9 cellular contexts compared by ENCODE assay signal in the genomic region with DNA sequence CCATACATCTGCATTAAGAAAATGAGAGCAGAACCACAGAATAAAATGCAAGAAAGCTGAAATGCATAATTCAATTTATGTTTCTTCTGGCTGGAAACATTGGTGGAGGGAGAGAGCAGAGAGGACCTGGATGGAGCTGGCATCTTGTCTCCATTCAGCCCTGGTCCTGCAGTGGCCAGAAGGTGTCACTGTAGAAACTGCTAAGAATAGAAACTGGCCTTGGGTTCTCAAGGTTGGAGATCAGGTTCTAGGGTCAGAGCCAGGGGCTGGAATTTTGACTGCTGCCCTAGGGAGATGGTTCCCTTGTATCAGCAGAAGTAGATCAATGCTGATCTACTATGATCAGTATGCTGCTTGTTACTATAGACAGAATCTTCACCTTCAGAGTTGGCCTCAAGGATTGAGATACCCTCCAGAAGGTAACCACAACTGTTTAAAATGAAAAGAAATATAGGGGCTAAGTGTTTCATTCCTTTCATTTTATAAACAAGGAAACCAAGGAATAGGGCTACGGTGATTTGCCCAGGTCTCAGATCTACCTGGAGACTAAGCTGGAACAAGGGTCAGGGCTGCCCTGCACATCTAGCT. TPM values are rescaled to one million over a fixed set of nuclear protein-coding genes. Genes with fewer than 3 reads are reported as not detected.
DNase-seq lines count a peak whose midpoint lies in the region; ATAC-seq and TF ChIP-seq lines count a peak whose summit lies in the region.
"Had no signal": no experiment of that assay in that cellular context is flagged by ENCODE, and none has a peak within 500 bp of the region (broad histone marks: within the 10 kb centered on the region; RNA-seq: fewer than 3 reads in every experiment).

No MANE protein-coding gene starts in this region.

- H3F3A ChIP-seq in PC-9 (ENCODE audit: insufficient read depth, low read depth) = no peaks in the 10 kb centered on the region

- no peaks in the 10 kb centered on the region for H3K27me3 Mint-ChIP-seq in activated CD4-positive, alpha-beta T cell treated with anti-CD3 and anti-CD28 coated beads for 36 hours

- H3K36me3 Mint-ChIP-seq in activated CD4-positive, alpha-beta T cell treated with anti-CD3 and anti-CD28 coated beads for 36 hours (ENCODE audit: low read depth) = peaks cover 7% of the 10 kb centered on the region

- no peak for TF ChIP-seq POLR2A in spleen (IDR thresholded peaks at IDR 0.05)

- H3K9me3 ChIP-seq in PC-9 (ENCODE audit: insufficient read depth, low read depth) = no peaks in the 10 kb centered on the region
- H3K9me3 ChIP-seq in fibroblast of lung (ENCODE audit: control insufficient read depth, insufficient read depth, low read depth, low read length) = no peaks in the 10 kb centered on the region
- no peaks in the 10 kb centered on the region for H3K9me3 ChIP-seq in spleen
- H3K9me3 ChIP-seq in HAP-1 = no peaks in the 10 kb centered on the region

- H3K4me2 ChIP-seq in PC-9 (no peak overlapping the region), fibroblast of lung (ENCODE audit: extremely low read depth, insufficient read depth, low read length) (no peak overlapping the region)

- H3K4me3 ChIP-seq in PC-9 (no peak overlapping the region), fibroblast of lung (replicated peaks in 1 of 4; ENCODE audit: control extremely low read depth in 1 of 4, insufficient read depth in 1 of 4, low read depth in 3 of 4, low read length in 4 of 4) (no peak overlapping the region), spleen (no peak overlapping the region), HAP-1 (no peak overlapping the region)

- H3K27ac ChIP-seq in PC-9 (no peak overlapping the region), fibroblast of lung (ENCODE audit: insufficient read depth, low read length) (no peak overlapping the region), spleen (no peak overlapping the region)

- H3K9me3 Mint-ChIP-seq in activated CD4-positive, alpha-beta T cell treated with anti-CD3 and anti-CD28 coated beads for 36 hours (ENCODE audit: low read depth) = no peaks in the 10 kb centered on the region

- no peak for ATAC-seq in activated CD4-positive, alpha-beta T cell treated with anti-CD3 and anti-CD28 coated beads for 36 hours

- intact Hi-C loops in activated CD4-positive, alpha-beta T cell treated with anti-CD3 and anti-CD28 coated beads for 36 hours (cut with DNase I, micrococcal nuclease) = loop anchor here in 1 of 2 experiments (5.0 kb wide), 1 partner anchor 249 kb away; no protein-coding TSS in a partner anchor
- intact Hi-C loops in PC-9 (cut with micrococcal nuclease; ENCODE audit: unreplicated experiment) (no loop called here), spleen (cut with DNase I; ENCODE audit: low total_unique reads) (no loop called here)

- no peak overlapping the region for H3K27ac Mint-ChIP-seq in activated CD4-positive, alpha-beta T cell treated with anti-CD3 and anti-CD28 coated beads for 36 hours

- POLR2A ChIA-PET in activated CD4-positive, alpha-beta T cell treated with anti-CD3 and anti-CD28 coated beads for 36 hours (lab: Charles Lee) = no interaction called here
- POLR2A ChIA-PET in PC-9 (lab: Charles Lee; ENCODE audit: unreplicated experiment) = no interaction called here

- peak; percentile 33 for DNase-seq in activated CD4-positive, alpha-beta T cell treated with anti-CD3 and anti-CD28 coated beads for 36 hours
- no peak for DNase-seq in activated CD4-positive, alpha-beta T cell treated with anti-CD3 and anti-CD28 coated beads for 1 hour
- DNase-seq in PC-9 = no peak
- peak in 1 of 2 donors; percentile 33 for DNase-seq in fibroblast of lung (ENCODE audit: low read depth in 2 of 2)
- DNase-seq in spleen = no peak
- no peak for DNase-seq in NOMO-1 treated with dmso at 0.1 percent for 144 hours (lab: John Stamatoyannopoulos, UW; ENCODE audit: unreplicated experiment)
- no peak for DNase-seq in activated effector memory CD4-positive, alpha-beta T cell treated with anti-CD3 and anti-CD28 coated beads, Interleukin-2, amount 50 U/mL, for 16 hours
- DNase-seq in HAP-1 (ENCODE audit: low spot score in 2 of 2) = no peak
- DNase-seq: NCI-H2171 had no signal

- CTCF ChIA-PET in activated CD4-positive, alpha-beta T cell treated with anti-CD3 and anti-CD28 coated beads for 36 hours (lab: Charles Lee) = interaction anchor here (1.2 to 3.7 kb wide), 2 partner anchors 10 to 637 kb away, joined by 3 to 15 read pairs; no protein-coding TSS in a partner anchor
- CTCF ChIA-PET in PC-9 (lab: Charles Lee) = interaction anchor here (0.5 kb wide), 1 partner anchor 45 kb away, joined by 9 read pairs; no protein-coding TSS in a partner anchor

- in situ Hi-C loops in HAP-1 (cut with MboI; ENCODE audit: low sequenced_read_pairs) = no loop called here

- TF ChIP-seq CTCF in PC-9 (conservative IDR thresholded peaks at IDR 0.05) = peak; percentile 53; the same call in 1 of the 2 replicates
- TF ChIP-seq CTCF in fibroblast of lung (conservative IDR thresholded peaks at IDR 0.05 in 1 of 2, IDR thresholded peaks at IDR 0.05 in 1 of 2; ENCODE audit: low read depth in 1 of 2, low read length in 2 of 2) = peak; percentile 46 to 64
- peak in 7 of 11 experiments; percentile 34 to 58 (median 42) for TF ChIP-seq CTCF in spleen (IDR thresholded peaks at IDR 0.05 in 8 of 11, conservative IDR thresholded peaks at IDR 0.05 in 3 of 11)

- H3K4me3 Mint-ChIP-seq in activated CD4-positive, alpha-beta T cell treated with anti-CD3 and anti-CD28 coated beads for 36 hours = no peak overlapping the region

- H3K79me2 ChIP-seq in PC-9 (ENCODE audit: low read depth) (no peaks in the 10 kb centered on the region), fibroblast of lung (ENCODE audit: control insufficient read depth, insufficient read depth, low read length) (no peaks in the 10 kb centered on the region)

- H3K36me3 ChIP-seq in PC-9 (ENCODE audit: low read depth) (no peaks in the 10 kb centered on the region), fibroblast of lung (ENCODE audit: control insufficient read depth, insufficient read depth, low read length) (no peaks in the 10 kb centered on the region), spleen (no peaks in the 10 kb centered on the region), HAP-1 (replicated peaks) (no peaks in the 10 kb centered on the region)

- H3K4me1 ChIP-seq in PC-9 (replicated peaks; ENCODE audit: insufficient read depth) (peaks cover 12% of the 10 kb centered on the region), fibroblast of lung (ENCODE audit: control insufficient read depth, extremely low read depth, insufficient read depth, low read length) (peaks cover 11% of the 10 kb centered on the region), spleen (peaks cover 0 to 43% (median 6%) of the 10 kb centered on the region in 6 donors), HAP-1 (no peaks in the 10 kb centered on the region)

- H2AFZ ChIP-seq in PC-9 = no peak overlapping the region
- no peak overlapping the region for H2AFZ ChIP-seq in fibroblast of lung (ENCODE audit: low read length)

- H4K20me1 ChIP-seq in PC-9 (ENCODE audit: insufficient read depth) = no peaks in the 10 kb centered on the region
- no peaks in the 10 kb centered on the region for H4K20me1 ChIP-seq in fibroblast of lung (ENCODE audit: control insufficient read depth, extremely low read depth, insufficient read depth, low read length)

- no peaks in the 10 kb centered on the region for H3K9me2 ChIP-seq in PC-9 (ENCODE audit: insufficient read depth)

- H3K27me3 ChIP-seq in PC-9 (ENCODE audit: insufficient read depth, low read depth) (no peaks in the 10 kb centered on the region), fibroblast of lung (ENCODE audit: control insufficient read depth, insufficient read depth, low read length) (no peaks in the 10 kb centered on the region), spleen (replicated peaks in 1 of 7) (no peaks in the 10 kb centered on the region), HAP-1 (ENCODE audit: low read depth) (peaks cover 2% of the 10 kb centered on the region)

- BruUV-seq in PC-9 (replicated peaks; lab: Mats Ljungman, UMichigan) = no TSS peak

- H3K4me1 Mint-ChIP-seq in activated CD4-positive, alpha-beta T cell treated with anti-CD3 and anti-CD28 coated beads for 36 hours = peaks cover 27% of the 10 kb centered on the region

- 46 to 97% (median 96%) methylated on average over 1 of the region's 1 CpG for WGBS in spleen, 5 donors

- H3K9ac ChIP-seq in fibroblast of lung (ENCODE audit: insufficient read depth, low read length) = no peak overlapping the region

RNA-seq across cellular contexts. Expression of a gene that starts 13.1 kb away (rescaled TPM):
- not detected for total RNA-seq in activated CD4-positive, alpha-beta T cell treated with anti-CD3 and anti-CD28 coated beads for 36 hours
- total RNA-seq in PC-9 (2021) = not detected in 2 replicates
- not detected in 2 replicates for total RNA-seq in fibroblast of lung
- not detected in 2 replicates for polyA plus RNA-seq in fibroblast of lung
- not detected in 2 replicates for polyA plus RNA-seq in fibroblast of lung (2012)
- polyA minus RNA-seq in fibroblast of lung (ENCODE audit: low replicate concordance) = not detected in 2 replicates
- total RNA-seq in spleen = under 1 TPM in 3 of 7 donors, not detected in 4; 0.41 to 0.95 (median 0.55) TPM
- not detected for polyA plus RNA-seq in spleen

RNA-seq across cellular contexts. Expression of a gene that starts 47.6 kb away (rescaled TPM):
- total RNA-seq in activated CD4-positive, alpha-beta T cell treated with anti-CD3 and anti-CD28 coated beads for 36 hours = not detected
- total RNA-seq in PC-9 (2021) (not detected in 2 replicates), fibroblast of lung (not detected in 2 replicates), spleen (1 to 10 TPM in 2 of 7 donors, under 1 TPM in 3, not detected in 2; 0.30 to 2.2 (median 0.85) TPM)
- polyA plus RNA-seq in fibroblast of lung (not detected in 2 replicates), spleen (not detected)
- not detected in 2 replicates for polyA plus RNA-seq in fibroblast of lung (2012)
- not detected in 2 replicates for polyA minus RNA-seq in fibroblast of lung (ENCODE audit: low replicate concordance)
